ENCODE assay signal across 8 cellular contexts in genomic region chr7:112869111-112869774, GRCh38.
DNase-seq lines count a peak whose midpoint lies in the region; ATAC-seq and TF ChIP-seq lines count a peak whose summit lies in the region.

No MANE protein-coding gene starts in this region.

- TF ChIP-seq CTCF in GM23338 (conservative IDR thresholded peaks at IDR 0.05; ENCODE audit: low read depth in 2 of 2): peak; percentile 96 to 98
- peak; percentile 79 for TF ChIP-seq CTCF in fibroblast of the aortic adventitia (IDR thresholded peaks at IDR 0.05; ENCODE audit: insufficient read depth, low read length)
- peak; percentile 25 to 66 (median 41) for TF ChIP-seq CTCF in gastrocnemius medialis (IDR thresholded peaks at IDR 0.05 in 4 of 5, conservative IDR thresholded peaks at IDR 0.05 in 1 of 5)

- no peaks in the 10 kb centered on the region; the same call in 1 of the 2 replicates for H4K20me1 ChIP-seq in GM23338 (replicated peaks; ENCODE audit: insufficient read depth)

- peaks cover 7% of the 10 kb centered on the region; the same call in 1 of the 2 replicates for H3K4me1 ChIP-seq in GM23338 (ENCODE audit: insufficient read depth)
- peaks cover 25 to 27% of the 10 kb centered on the region in 2 donors for H3K4me1 ChIP-seq in gastrocnemius medialis

- H3K9me3 Mint-ChIP-seq in GM23338: peaks cover 13% of the 10 kb centered on the region; the same call in 2 of the 3 replicates

- no peak overlapping the region for H3K4me3 ChIP-seq in GM23338
- no peak overlapping the region for H3K4me3 ChIP-seq in fibroblast of the aortic adventitia (ENCODE audit: low read depth, low read length)
- H3K4me3 ChIP-seq in gastrocnemius medialis: no peak overlapping the region

- H3K36me3 ChIP-seq in GM23338 (ENCODE audit: insufficient read depth) (no peaks in the 10 kb centered on the region), gastrocnemius medialis (no peaks in the 10 kb centered on the region)

- no peak overlapping the region for H3K4me3 Mint-ChIP-seq in GM23338

- H3K27ac ChIP-seq in GM23338 (ENCODE audit: low read depth): no peak overlapping the region
- peak overlapping the region in 1 of 4 donors; percentile 25 for H3K27ac ChIP-seq in gastrocnemius medialis

- H3K4me2 ChIP-seq in GM23338: peak overlapping the region; percentile 2; the same call in 1 of the 2 replicates

- peaks cover 13% of the 10 kb centered on the region for H3K4me1 Mint-ChIP-seq in GM23338

- H3F3A ChIP-seq in GM23338 (replicated peaks; ENCODE audit: low read depth): no peaks in the 10 kb centered on the region

- peak; percentile 33 for DNase-seq in CMK (ENCODE audit: low read depth)
- peak; percentile 83 for DNase-seq in GM23338 (ENCODE audit: low spot score)
- peak; percentile 74 for DNase-seq in NCI-H69 (lab: John Stamatoyannopoulos, UW)
- peak; percentile 67 for DNase-seq in activated CD8-positive, alpha-beta memory T cell treated with anti-CD3 and anti-CD28 coated beads, Interleukin-2, amount 50 U/mL, for 48 hours
- DNase-seq in fibroblast of the aortic adventitia (ENCODE audit: low read depth): peak; percentile 37
- DNase-seq in gastrocnemius medialis: peak in 1 of 2 donors; percentile 19
- no peak for DNase-seq in NCI-H2227 (lab: John Stamatoyannopoulos, UW; ENCODE audit: unreplicated experiment)

- no peak overlapping the region for H2AFZ ChIP-seq in GM23338

- H3K9me2 ChIP-seq in GM23338 (ENCODE audit: insufficient read depth): no peaks in the 10 kb centered on the region

- peaks cover 4% of the 10 kb centered on the region for H3K27me3 Mint-ChIP-seq in GM23338 (ENCODE audit: insufficient read depth, low read depth, poor library complexity)

- peaks cover 10% of the 10 kb centered on the region; the same call in 2 of the 3 replicates for H3K36me3 Mint-ChIP-seq in GM23338 (ENCODE audit: low read depth)

- ATAC-seq in GM23338 (peak; percentile 99), gastrocnemius medialis (peak in 1 of 2 donors; percentile 55), HG03045 (IDR thresholded peaks at IDR 0.05; ENCODE audit: unreplicated experiment) (no peak)

- in situ Hi-C loops in gastrocnemius medialis (cut with MboI; ENCODE audit: low sequenced_read_pairs in 4 of 4): no loop called here

- no peak for TF ChIP-seq POLR2A in gastrocnemius medialis (IDR thresholded peaks at IDR 0.05)

- no peak overlapping the region for H3K27ac Mint-ChIP-seq in GM23338

- peaks cover 27% of the 10 kb centered on the region for H3K79me2 ChIP-seq in GM23338 (replicated peaks; ENCODE audit: insufficient read depth)

- H3K27me3 ChIP-seq in GM23338 (ENCODE audit: insufficient read depth) (no peaks in the 10 kb centered on the region), gastrocnemius medialis (no peaks in the 10 kb centered on the region)

- intact Hi-C loops in gastrocnemius medialis (cut with DNase I; ENCODE audit: low total_unique reads): no loop called here

- no peaks in the 10 kb centered on the region for H3K9me3 ChIP-seq in gastrocnemius medialis

TF ChIP-seq in GM23338, 12 proteins besides CTCF, POLR2A, EP300 and RAD21:
- TF ChIP-seq ZNF331 (CRISPR knock-in tag; IDR thresholded peaks at IDR 0.05; ENCODE audit: low read depth) (no peak), CREB1 (CRISPR knock-in tag; IDR thresholded peaks at IDR 0.05; ENCODE audit: low read depth) (peak; percentile 30; the same call in 1 of the 2 replicates), NANOG (IDR thresholded peaks at IDR 0.05; ENCODE audit: borderline replicate concordance) (no peak), STAT1 (IDR thresholded peaks at IDR 0.05; ENCODE audit: unreplicated experiment) (no peak), EZH2phosphoT487 (IDR thresholded peaks at IDR 0.05; ENCODE audit: unreplicated experiment) (no peak), ZNF462 (CRISPR knock-in tag; IDR thresholded peaks at IDR 0.05) (0 out of 2 replicates have a peak, but pooled peaks have one; percentile 5), JUNB (IDR thresholded peaks at IDR 0.05; ENCODE audit: unreplicated experiment) (no peak), ZNF114 (CRISPR knock-in tag; IDR thresholded peaks at IDR 0.05) (no peak), POLR2AphosphoS5 (IDR thresholded peaks at IDR 0.05; ENCODE audit: low read depth) (no peak)

Comparison
In these comparisons a context has a peak if more than half of its experiments do, and no peak if none do; other contexts are left out.
1. CTCF ChIP-seq: peak in every context shown above with its lines; median percentile 97 in GM23338; 79 in fibroblast of the aortic adventitia; 41 in gastrocnemius medialis.